ENCODE assay signal across 7 cellular contexts in genomic region chr20:47751449-47751848, GRCh38.
"Had no signal": no experiment of that assay in that cellular context is flagged by ENCODE, and none has a peak within 500 bp of the region (broad histone marks: within the 10 kb centered on the region; RNA-seq: fewer than 3 reads in every experiment).

No MANE protein-coding gene starts in this region.

- H3K4me3 Mint-ChIP-seq: GM23338, H9, IgD-negative memory B cell had no signal

- FAIRE-seq: H1, H54 had no signal

- H3K4me2 ChIP-seq: GM23338 had no signal

- H3K9me3 Mint-ChIP-seq: GM23338, H9, IgD-negative memory B cell had no signal

- H3K27ac Mint-ChIP-seq: GM23338, H9, IgD-negative memory B cell had no signal

- H3K4me3 ChIP-seq: GM23338 had no signal

- ATAC-seq: GM23338 had no signal

- DNase-seq: H9, HCEC 1CT, KBM-7 had no signal

- H2AFZ ChIP-seq: GM23338 had no signal
